17 cellular contexts compared by ENCODE assay signal in the genomic region with DNA sequence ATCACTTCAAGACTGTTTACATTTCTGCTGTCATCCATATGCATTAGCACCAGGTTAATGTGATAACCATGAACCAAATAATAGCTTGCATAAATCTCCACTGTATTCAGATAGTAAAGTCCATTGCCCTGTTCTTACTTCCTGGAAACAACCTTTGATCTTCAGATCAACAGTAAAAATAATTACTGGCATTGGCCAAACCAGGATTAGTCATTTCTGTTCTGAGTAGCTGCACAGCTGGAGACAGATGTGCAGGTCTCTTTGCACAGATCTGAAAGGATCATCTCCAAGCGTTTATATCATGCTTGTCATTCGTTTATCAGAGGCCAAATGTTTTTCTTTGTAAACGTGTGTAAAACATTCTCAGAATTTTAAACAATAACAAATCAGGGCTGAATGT.
A peak's percentile ranks its signal among the peaks of the same experiment; 100 is the strongest.
DNase-seq lines count a peak whose midpoint lies in the region; ATAC-seq, FAIRE-seq and TF ChIP-seq lines count a peak whose summit lies in the region.
"Had no signal": no experiment of that assay in that cellular context is flagged by ENCODE, and none has a peak within 500 bp of the region (broad histone marks: within the 10 kb centered on the region; RNA-seq: fewer than 3 reads in every experiment).

No MANE protein-coding gene starts in this region.

- TF ChIP-seq RAD21 in A549 (conservative IDR thresholded peaks at IDR 0.05 in 1 of 2, IDR thresholded peaks at IDR 0.05 in 1 of 2), result no peak

- peak overlapping the region; percentile 31; the same call in 2 of the 3 replicates for H3K4me2 ChIP-seq in A549

- no peak for TF ChIP-seq EP300 in A549 (IDR thresholded peaks at IDR 0.05)

- no peak for ATAC-seq in A549
- ATAC-seq in GM19023 (IDR thresholded peaks at IDR 0.05; ENCODE audit: unreplicated experiment), result peak; percentile 80
- ATAC-seq in Panc1, result peak; percentile 60; the same call in 1 of the 2 replicates
- no peak for ATAC-seq in esophagus mucosa
- no peak for ATAC-seq in GM19397 (IDR thresholded peaks at IDR 0.05; ENCODE audit: unreplicated experiment)
- ATAC-seq: activated naive CD8-positive, alpha-beta T cell treated with anti-CD3 and anti-CD28 coated beads, Interleukin-2, amount 50 U/mL, for 24 hours; activated T-cell treated with anti-CD3 and anti-CD28 coated beads, Interleukin-2, amount 50 U/mL, for 72 hours had no signal

- intact Hi-C loops in Panc1 (cut with micrococcal nuclease; ENCODE audit: unreplicated experiment), result no loop called here
- intact Hi-C loops in ascending aorta (cut with DNase I), result no loop called here

- peaks cover 8% of the 10 kb centered on the region for H3K4me1 ChIP-seq in A549
- H3K4me1 ChIP-seq in Panc1 (ENCODE audit: control insufficient read depth, insufficient read depth, low read length), result peaks cover 9% of the 10 kb centered on the region
- H3K4me1 ChIP-seq in ascending aorta, result no peaks in the 10 kb centered on the region

- H3K9me3 ChIP-seq in A549, result no peaks in the 10 kb centered on the region
- H3K9me3 ChIP-seq in Panc1 (ENCODE audit: control insufficient read depth, insufficient read depth, low read depth, low read length), result no peaks in the 10 kb centered on the region
- no peaks in the 10 kb centered on the region for H3K9me3 ChIP-seq in ascending aorta

- POLR2A ChIA-PET in A549 (lab: Yijun Ruan, JAX) (no interaction called here), Panc1 (lab: Charles Lee) (no interaction called here)

- H3K27me3 ChIP-seq in Panc1 (ENCODE audit: control insufficient read depth, insufficient read depth, low read length) (no peaks in the 10 kb centered on the region), ascending aorta (no peaks in the 10 kb centered on the region)

- no peak for TF ChIP-seq POLR2A in A549 (IDR thresholded peaks at IDR 0.05; ENCODE audit: low read length)

- no peak for FAIRE-seq in A549 (lab: Jason Lieb, UNC)
- FAIRE-seq: endothelial cell of umbilical vein, HTR-8/SVneo had no signal

- no peak for TF ChIP-seq CTCF in A549 (IDR thresholded peaks at IDR 0.05)
- TF ChIP-seq CTCF in Panc1 (IDR thresholded peaks at IDR 0.05), result no peak
- no peak for TF ChIP-seq CTCF in foreskin fibroblast (IDR thresholded peaks at IDR 0.05; ENCODE audit: low read depth, low read length)
- no peak for TF ChIP-seq CTCF in ascending aorta (IDR thresholded peaks at IDR 0.05)

- CTCF ChIA-PET in A549 (lab: Yijun Ruan, JAX), result no interaction called here
- CTCF ChIA-PET in Panc1 (lab: Charles Lee), result no interaction called here

- no TSS peak for BruUV-seq in Panc1 (replicated peaks; lab: Mats Ljungman, UMichigan)

- H3K27ac ChIP-seq in A549 (no peak overlapping the region), Panc1 (ENCODE audit: low read length) (0 out of 2 replicates have a peak overlapping the region, but pooled peaks have one; percentile 32), ascending aorta (no peak overlapping the region)

- in situ Hi-C loops in Panc1 (cut with HindIII; ENCODE audit: low pct_unique_long_range_greater_than_20kb, low sequenced_read_pairs), result no loop called here

- H3K4me3 ChIP-seq in A549 (no peak overlapping the region), Panc1 (ENCODE audit: low read depth in 2 of 2, low read length in 2 of 2) (no peak overlapping the region), foreskin fibroblast (ENCODE audit: low read depth in 1 of 2, low read length in 2 of 2) (no peak overlapping the region), ascending aorta (no peak overlapping the region)

- no peaks in the 10 kb centered on the region for H3K36me3 ChIP-seq in Panc1 (ENCODE audit: control insufficient read depth, insufficient read depth, low read length)
- H3K36me3 ChIP-seq in ascending aorta, result no peaks in the 10 kb centered on the region

- 7% methylated on average over 3 of the region's 3 CpGs for WGBS in A549 (ENCODE audit: missing lambda C conversion rate)

- DNase-seq in A549 (ENCODE audit: low read depth in 1 of 2, low spot score in 1 of 2), result peak in 1 of 2 experiments; percentile 3
- no peak for DNase-seq in Panc1 (ENCODE audit: low read depth, low spot score)
- peak; percentile 59 to 78 for DNase-seq in foreskin fibroblast
- no peak for DNase-seq in activated CD8-positive, alpha-beta memory T cell treated with anti-CD3 and anti-CD28 coated beads for 24 hours
- no peak for DNase-seq in ascending aorta (ENCODE audit: low spot score in 2 of 2)
- DNase-seq: activated CD4-positive, alpha-beta T cell treated with anti-CD3 and anti-CD28 coated beads, Interleukin-2, amount 10 ng/mL, durations not matched to agents 7 days and 5 days; activated naive CD8-positive, alpha-beta T cell treated with anti-CD3 and anti-CD28 coated beads, Interleukin-2, amount 50 U/mL, for 24 hours; activated T-cell treated with anti-CD3 and anti-CD28 coated beads, Interleukin-2, amount 50 U/mL, for 72 hours; MV-4-11; NCI-H2171; stimulated activated naive CD4-positive, alpha-beta T cell; T-helper 9 cell had no signal

TF ChIP-seq in A549, 52 proteins besides CTCF, POLR2A, EP300 and RAD21:
- TF ChIP-seq MAFK (IDR thresholded peaks at IDR 0.05; ENCODE audit: partially characterized antibody) (no peak), EHF (CRISPR knock-in tag; IDR thresholded peaks at IDR 0.05) (no peak), HOXB13 (CRISPR knock-in tag; IDR thresholded peaks at IDR 0.05; ENCODE audit: low read depth) (no peak), CBX2 (IDR thresholded peaks at IDR 0.05; ENCODE audit: borderline replicate concordance, low read depth) (no peak), BHLHE40 (IDR thresholded peaks at IDR 0.05; ENCODE audit: low read depth, low read length) (no peak)

Comparison
In these comparisons a context has a peak if more than half of its experiments do, and no peak if none do; other contexts are left out.
1. ATAC-seq: peak in GM19023 (single experiment) and Panc1 (single experiment); none in A549 (0 of 2), esophagus mucosa (single experiment) and GM19397 (single experiment).
2. DNase-seq: peak in foreskin fibroblast (2 of 2); none in Panc1 (single experiment), activated CD8-positive, alpha-beta memory T cell treated with anti-CD3 and anti-CD28 coated beads for 24 hours (single experiment) and ascending aorta (0 of 2).